In the genomic region with DNA sequence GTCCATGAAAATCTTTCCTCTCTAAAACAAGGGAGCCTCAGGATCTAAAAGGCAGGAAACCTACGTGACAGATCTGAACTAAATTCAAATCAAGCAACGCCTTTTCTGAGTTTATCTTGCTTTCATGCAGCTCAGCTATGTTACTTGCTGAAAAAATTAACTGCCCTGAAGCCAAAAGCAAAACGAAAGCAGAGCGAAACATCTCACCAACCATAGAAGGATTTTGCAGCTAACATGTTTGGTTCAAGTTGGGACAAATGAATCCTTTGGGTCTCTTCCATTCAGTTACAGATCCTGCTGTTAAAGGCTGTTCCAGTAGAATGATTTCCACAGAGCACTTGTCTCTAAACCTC, we compare ENCODE assay signal across 1 cellular context.
TF ChIP-seq lines count a peak whose summit lies in the region.

No MANE protein-coding gene starts in this region.

TF ChIP-seq in endothelial cell of umbilical vein, 7 proteins besides CTCF, POLR2A, EP300 and RAD21:
- TF ChIP-seq POLR2AphosphoS5 (IDR thresholded peaks at IDR 0.05; ENCODE audit: insufficient read depth, low read depth, low read length) (no peak), GATA2 (IDR thresholded peaks at IDR 0.05; ENCODE audit: insufficient read depth, insufficient read length, low read depth, low read length) (no peak), MYC (IDR thresholded peaks at IDR 0.05; ENCODE audit: low read depth, low read length) (no peak), FOS (IDR thresholded peaks at IDR 0.05; ENCODE audit: borderline replicate concordance, insufficient read depth, low read length) (no peak), EZH2 (IDR thresholded peaks at IDR 0.05; ENCODE audit: borderline replicate concordance, low read depth, low read length, severe bottlenecking) (no peak), JUN (IDR thresholded peaks at IDR 0.05; ENCODE audit: borderline replicate concordance, insufficient read depth, insufficient read length, low read depth) (no peak)
- TF ChIP-seq, protein P1, sequence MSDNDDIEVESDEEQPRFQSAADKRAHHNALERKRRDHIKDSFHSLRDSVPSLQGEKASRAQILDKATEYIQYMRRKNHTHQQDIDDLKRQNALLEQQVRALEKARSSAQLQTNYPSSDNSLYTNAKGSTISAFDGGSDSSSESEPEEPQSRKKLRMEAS (IDR thresholded peaks at IDR 0.05; ENCODE audit: insufficient read depth, insufficient read length) = no peak
TF ChIP-seq in endothelial cell of umbilical vein: peak in this region for 0.
